In genomic region chr15:50718700-50719125, GRCh38 we compare ENCODE assay signal across 22 cellular contexts. TPM values are rescaled to one million over a fixed set of nuclear protein-coding genes. Genes with fewer than 3 reads are reported as not detected.
A peak's percentile ranks its signal among the peaks of the same experiment; 100 is the strongest.
DNase-seq lines count a peak whose midpoint lies in the region; ATAC-seq, FAIRE-seq and TF ChIP-seq lines count a peak whose summit lies in the region.
"Had no signal": no experiment of that assay in that cellular context is flagged by ENCODE, and none has a peak within 500 bp of the region (broad histone marks: within the 10 kb centered on the region; RNA-seq: fewer than 3 reads in every experiment).

No MANE protein-coding gene starts in this region.

- no peak overlapping the region for H3K4me3 ChIP-seq in left ventricle myocardium inferior
- H3K4me3 ChIP-seq in GM12878: no peak overlapping the region
- H3K4me3 ChIP-seq in liver (ENCODE audit: low read depth in 1 of 3, low read length in 3 of 3): no peak overlapping the region
- no peak overlapping the region for H3K4me3 ChIP-seq in esophagus squamous epithelium
- H3K4me3 ChIP-seq: SJCRH30 had no signal

- peak overlapping the region; percentile 38 for H3K27ac ChIP-seq in left ventricle myocardium inferior (replicated peaks)
- no peak overlapping the region for H3K27ac ChIP-seq in GM12878 (ENCODE audit: control insufficient read depth, insufficient read depth)
- peak overlapping the region; percentile 61 to 74 for H3K27ac ChIP-seq in liver (ENCODE audit: low read depth in 1 of 2, low read length in 2 of 2)
- H3K27ac ChIP-seq in esophagus squamous epithelium: no peak overlapping the region
- H3K27ac ChIP-seq: SJCRH30 had no signal

- H3K9me3 Mint-ChIP-seq in stimulated activated effector memory CD8-positive, alpha-beta T cell treated with anti-CD3 and anti-CD28 coated beads, Interleukin-12 subunit alpha, Interleukin-12 subunit beta, amount 100 ng/mL, for 72 hours: no peaks in the 10 kb centered on the region
- H3K9me3 Mint-ChIP-seq: IgD-negative memory B cell had no signal

- CTCF ChIA-PET in GM12878 (lab: Yijun Ruan, JAX): interaction anchor here (1.0 to 1.9 kb wide), 3 partner anchors 12 to 168 kb away, joined by 3 to 6 read pairs (median 3); no protein-coding TSS in a partner anchor

- POLR2A ChIA-PET in GM12878 (lab: Charles Lee): interaction anchor here (0.6 kb wide), 1 partner anchor 222 kb away, joined by 3 read pairs; no protein-coding TSS in a partner anchor

- no peaks in the 10 kb centered on the region for H3K9me3 ChIP-seq in left ventricle myocardium inferior (replicated peaks)
- no peaks in the 10 kb centered on the region for H3K9me3 ChIP-seq in GM12878 (replicated peaks; ENCODE audit: control insufficient read depth, insufficient read depth, low read length)
- H3K9me3 ChIP-seq in liver (ENCODE audit: control insufficient read depth in 4 of 4, low read length in 3 of 4): no peaks in the 10 kb centered on the region
- no peaks in the 10 kb centered on the region for H3K9me3 ChIP-seq in esophagus squamous epithelium
- H3K9me3 ChIP-seq: SJCRH30 had no signal

- SMC1A ChIA-PET in GM12878 (lab: Charles Lee; ENCODE audit: uncharacterized antibody, unreplicated experiment): interaction anchor here (0.7 kb wide), 1 partner anchor 44 kb away, joined by 4 read pairs; no protein-coding TSS in a partner anchor

- H3K9ac ChIP-seq in GM12878 (ENCODE audit: control insufficient read depth, insufficient read depth, low read length) (no peak overlapping the region), liver (ENCODE audit: low read depth in 1 of 2, low read length in 2 of 2) (no peak overlapping the region)

- H3K4me3 Mint-ChIP-seq in stimulated activated effector memory CD8-positive, alpha-beta T cell treated with anti-CD3 and anti-CD28 coated beads, Interleukin-12 subunit alpha, Interleukin-12 subunit beta, amount 100 ng/mL, for 72 hours: no peak overlapping the region
- H3K4me3 Mint-ChIP-seq: CD14-positive monocyte, IgD-negative memory B cell had no signal

- in situ Hi-C loops in GM12878 (cut with MboI): no loop called here

- no peaks in the 10 kb centered on the region for H4K20me1 ChIP-seq in GM12878 (ENCODE audit: control insufficient read depth, insufficient read depth)

- WGBS in GM12878 (ENCODE audit: insufficient coverage, insufficient replicate concordance, low lambda C conversion rate, missing lambda C conversion rate): 100% methylated on average over 1 of the region's 1 CpG
- WGBS in liver: 35% methylated on average over 1 of the region's 1 CpG
- 75 to 90% methylated on average over 1 of the region's 1 CpG for WGBS in esophagus squamous epithelium, 2 donors

- BruUV-seq in GM12878 (replicated peaks; lab: Mats Ljungman, UMichigan): no TSS peak

- TF ChIP-seq EP300 in GM12878 (IDR thresholded peaks at IDR 0.05; ENCODE audit: borderline replicate concordance in 1 of 2, control insufficient read depth in 1 of 2, low read depth in 2 of 2, low read length in 2 of 2): no peak

- no peak for DNase-seq in left ventricle myocardium inferior
- DNase-seq in left cardiac atrium: no peak
- no peak for DNase-seq in GM12878 (ENCODE audit: low read depth, low spot score)
- no peak for DNase-seq in stimulated activated effector memory CD8-positive, alpha-beta T cell treated with anti-CD3 and anti-CD28 coated beads, Interleukin-12 subunit alpha, Interleukin-12 subunit beta, amount 100 ng/mL, for 72 hours (ENCODE audit: low spot score in 2 of 2)
- no peak for DNase-seq in esophagus squamous epithelium (lab: John Stamatoyannopoulos, UW)
- DNase-seq: ACHN, AML-193, EL, Kasumi-1, NCI-H1105, NCI-H187, NCI-H2171, NCI-H446, RPMI8226, SJCRH30 had no signal

- H3K4me2 ChIP-seq in GM12878 (ENCODE audit: control insufficient read depth, insufficient read depth): no peak overlapping the region

- intact Hi-C loops in left ventricle myocardium inferior (cut with micrococcal nuclease) (no loop called here), left cardiac atrium (cut with DNase I) (loop anchor here in 1 of 2 donors (5.0 kb wide), 1 partner anchor 36 kb away; no protein-coding TSS in a partner anchor), GM12878 (cut with micrococcal nuclease; ENCODE audit: unreplicated experiment) (no loop called here), esophagus squamous epithelium (cut with DNase I) (no loop called here)

- H3K27me3 ChIP-seq in left ventricle myocardium inferior (ENCODE audit: low read depth): no peaks in the 10 kb centered on the region
- no peaks in the 10 kb centered on the region for H3K27me3 ChIP-seq in GM12878 (replicated peaks in 1 of 2; ENCODE audit: control insufficient read depth in 2 of 2, insufficient read depth in 2 of 2, low read length in 1 of 2)
- no peaks in the 10 kb centered on the region for H3K27me3 ChIP-seq in liver (ENCODE audit: control insufficient read depth in 4 of 4, insufficient read depth in 4 of 4, low read length in 3 of 4)
- H3K27me3 ChIP-seq in esophagus squamous epithelium: no peaks in the 10 kb centered on the region
- H3K27me3 ChIP-seq: SJCRH30 had no signal

- ATAC-seq in left cardiac atrium (no peak), GM12878 (no peak), HG02763 (IDR thresholded peaks at IDR 0.05; ENCODE audit: unreplicated experiment) (no peak), HG03045 (IDR thresholded peaks at IDR 0.05; ENCODE audit: unreplicated experiment) (no peak)
- no peak for ATAC-seq in stimulated activated effector memory CD8-positive, alpha-beta T cell treated with anti-CD3 and anti-CD28 coated beads, Interleukin-12 subunit alpha, Interleukin-12 subunit beta, amount 100 ng/mL, for 72 hours

- peaks cover 97% of the 10 kb centered on the region for H3K36me3 Mint-ChIP-seq in stimulated activated effector memory CD8-positive, alpha-beta T cell treated with anti-CD3 and anti-CD28 coated beads, Interleukin-12 subunit alpha, Interleukin-12 subunit beta, amount 100 ng/mL, for 72 hours

- peak overlapping the region; percentile 40 for H3K27ac Mint-ChIP-seq in stimulated activated effector memory CD8-positive, alpha-beta T cell treated with anti-CD3 and anti-CD28 coated beads, Interleukin-12 subunit alpha, Interleukin-12 subunit beta, amount 100 ng/mL, for 72 hours
- H3K27ac Mint-ChIP-seq: IgD-negative memory B cell had no signal

- TF ChIP-seq POLR2A in GM12878 (IDR thresholded peaks at IDR 0.05; ENCODE audit: low read depth, low read length) (no peak), esophagus squamous epithelium (IDR thresholded peaks at IDR 0.05) (no peak)

- FAIRE-seq in GM12878 (lab: Jason Lieb, UNC): no peak
- FAIRE-seq: GM19239, H1 had no signal

- peaks cover 9% of the 10 kb centered on the region for H3K4me1 ChIP-seq in left ventricle myocardium inferior
- no peaks in the 10 kb centered on the region for H3K4me1 ChIP-seq in GM12878 (ENCODE audit: control insufficient read depth, insufficient read depth, low read length)
- peaks cover 0 to 10% (median 4%) of the 10 kb centered on the region in 4 donors for H3K4me1 ChIP-seq in liver (ENCODE audit: control insufficient read depth in 4 of 4, insufficient read depth in 4 of 4, low read length in 3 of 4)
- H3K4me1 ChIP-seq in esophagus squamous epithelium: no peaks in the 10 kb centered on the region
- H3K4me1 ChIP-seq: SJCRH30 had no signal

- H3K79me2 ChIP-seq in GM12878 (ENCODE audit: control insufficient read depth, insufficient read depth, low read length): no peaks in the 10 kb centered on the region

- H3K36me3 ChIP-seq in left ventricle myocardium inferior: peaks cover 65% of the 10 kb centered on the region
- H3K36me3 ChIP-seq in GM12878 (ENCODE audit: control insufficient read depth in 2 of 2, insufficient read depth in 2 of 2, low read length in 1 of 2): peaks cover 0 to 5% of the 10 kb centered on the region in 2 experiments; a peak in 3 of 4 replicates
- H3K36me3 ChIP-seq in liver (ENCODE audit: control insufficient read depth in 4 of 4, insufficient read depth in 3 of 4, low read depth in 1 of 4, low read length in 3 of 4): peaks cover 1 to 11% (median 5%) of the 10 kb centered on the region in 4 donors
- H3K36me3 ChIP-seq in esophagus squamous epithelium: peaks cover 0 to 94% (median 12%) of the 10 kb centered on the region in 3 donors

- RAD21 ChIA-PET in GM12878 (lab: Charles Lee; ENCODE audit: unreplicated experiment): no interaction called here

- TF ChIP-seq CTCF in left ventricle myocardium inferior (IDR thresholded peaks at IDR 0.05; ENCODE audit: borderline replicate concordance) (no peak), GM12878 (IDR thresholded peaks at IDR 0.05 in 2 of 3, conservative IDR thresholded peaks at IDR 0.05 in 1 of 3; ENCODE audit: control insufficient read depth in 2 of 3, extremely low read depth in 1 of 3, insufficient read depth in 1 of 3, low read depth in 3 of 3, low read length in 3 of 3) (no peak), liver (IDR thresholded peaks at IDR 0.05; ENCODE audit: low read depth, low read length, missing input control) (no peak), esophagus squamous epithelium (IDR thresholded peaks at IDR 0.05) (no peak)

- no peak overlapping the region for H2AFZ ChIP-seq in GM12878 (ENCODE audit: control insufficient read depth, low read depth, low read length)

- TF ChIP-seq RAD21 in GM12878 (IDR thresholded peaks at IDR 0.05; ENCODE audit: insufficient read depth, low read depth, low read length) (no peak), liver (IDR thresholded peaks at IDR 0.05) (peak; percentile 58 to 66)

- H3K4me1 Mint-ChIP-seq in stimulated activated effector memory CD8-positive, alpha-beta T cell treated with anti-CD3 and anti-CD28 coated beads, Interleukin-12 subunit alpha, Interleukin-12 subunit beta, amount 100 ng/mL, for 72 hours: no peaks in the 10 kb centered on the region
- H3K4me1 Mint-ChIP-seq: CD14-positive monocyte, IgD-negative memory B cell had no signal

RNA-seq across cellular contexts. Expression of gene TRPM7, which starts 32.1 kb away (rescaled TPM):
- 32.2 TPM for total RNA-seq in left ventricle myocardium inferior
- total RNA-seq in left cardiac atrium: 10 to 100 TPM; 21.1 to 29.4 TPM
- total RNA-seq in GM12878 (2013; cell fraction: nucleolus; rRNA removed): 394 and 410 TPM in 2 replicates
- 32.0 and 38.6 TPM in 2 replicates for total RNA-seq in GM12878 (2014; rRNA removed)
- 49.7 and 51.8 TPM in 2 replicates for total RNA-seq in GM12878 (2014; rRNA removed; fragmentation: Illumina TruSeq; extraction: Trizol)
- total RNA-seq in GM12878 (2021): 25.0 and 25.8 TPM in 2 replicates
- 9.7 TPM for polyA plus RNA-seq in GM12878 (2011; ENCODE audit: low read depth)
- 39.5 and 65.3 TPM in 2 replicates for polyA plus RNA-seq in GM12878 (2011; rRNA removed)
- 10.6 and 11.6 TPM in 2 replicates for polyA plus RNA-seq in GM12878 (2011; cell fraction: cytosol; rRNA removed)
- polyA plus RNA-seq in GM12878 (2011; cell fraction: nucleus; rRNA removed): 35.4 and 40.9 TPM in 2 replicates
- polyA plus RNA-seq in GM12878 (2012): 20.2 and 22.7 TPM in 2 replicates
- 24.8 and 37.8 TPM in 2 replicates for polyA plus RNA-seq in GM12878 (2014; fragmentation: Illumina TruSeq; extraction: Trizol)
- polyA plus RNA-seq in GM12878 (2014; fragmentation: Nextera tagmentation; extraction: Ambion mirVana): 1 to 10 TPM; 4.5 to 9.9 TPM
- polyA plus RNA-seq in GM12878 (2014; rRNA removed): 16.8 and 20.2 TPM in 2 replicates
- 10 to 100 TPM; 16.0 to 17.7 TPM for polyA plus RNA-seq in GM12878 (2016; fragmentation: Nextera tagmentation; extraction: Ambion mirVana)
- 51.2 and 72.4 TPM in 2 replicates for polyA minus RNA-seq in GM12878 (2011; rRNA and poly(A)+ RNA removed)
- 20.7 and 30.9 TPM in 2 replicates for polyA minus RNA-seq in GM12878 (2011; cell fraction: cytosol; rRNA and poly(A)+ RNA removed)
- polyA minus RNA-seq in GM12878 (2011; cell fraction: nucleus; rRNA and poly(A)+ RNA removed): 65.5 and 98.4 TPM in 2 replicates
- total RNA-seq in liver: 10 to 100 TPM; 33.8 to 81.1 TPM
- 10 to 100 TPM in 1 of 2 donors, 1 to 10 TPM in 1; 6.3 to 14.2 TPM for polyA plus RNA-seq in liver
- 10 to 100 TPM; 10.7 to 42.7 (median 27.2) TPM for total RNA-seq in esophagus squamous epithelium

RNA-seq across cellular contexts. Expression of gene SPPL2A, which starts 46.8 kb away (rescaled TPM):
- total RNA-seq in left ventricle myocardium inferior (78.0 TPM), left cardiac atrium (100 to 1,000 TPM in 1 of 2 donors, 10 to 100 TPM in 1; 95.1 to 129 TPM), GM12878 (2014; rRNA removed) (39.4 and 48.7 TPM in 2 replicates), GM12878 (2014; rRNA removed; fragmentation: Illumina TruSeq; extraction: Trizol) (36.5 and 41.8 TPM in 2 replicates), GM12878 (2021) (62.0 and 63.1 TPM in 2 replicates), liver (100 to 1,000 TPM in 1 of 2 donors, 10 to 100 TPM in 1; 67.5 to 135 TPM), esophagus squamous epithelium (100 to 1,000 TPM in 2 of 4 donors, 10 to 100 TPM in 2; 63.8 to 128 (median 100) TPM)
- 137 and 148 TPM in 2 replicates for total RNA-seq in GM12878 (2013; cell fraction: nucleolus; rRNA removed)
- 19.2 TPM for polyA plus RNA-seq in GM12878 (2011; ENCODE audit: low read depth)
- polyA plus RNA-seq in GM12878 (2011; rRNA removed) (80.6 and 104 TPM in 2 replicates), GM12878 (2014; fragmentation: Illumina TruSeq; extraction: Trizol) (43.5 and 55.1 TPM in 2 replicates), GM12878 (2014; fragmentation: Nextera tagmentation; extraction: Ambion mirVana) (10 to 100 TPM; 11.3 to 24.2 TPM), GM12878 (2014; rRNA removed) (41.4 and 44.4 TPM in 2 replicates), GM12878 (2016; fragmentation: Nextera tagmentation; extraction: Ambion mirVana) (10 to 100 TPM; 76.7 to 83.8 TPM), liver (100 to 1,000 TPM in 1 of 2 donors, 10 to 100 TPM in 1; 85.1 to 101 TPM)
- polyA plus RNA-seq in GM12878 (2011; cell fraction: cytosol; rRNA removed): 31.3 and 34.5 TPM in 2 replicates
- polyA plus RNA-seq in GM12878 (2011; cell fraction: nucleus; rRNA removed): 73.4 and 81.7 TPM in 2 replicates
- polyA plus RNA-seq in GM12878 (2012): 30.9 and 39.0 TPM in 2 replicates
- 45.0 and 74.4 TPM in 2 replicates for polyA minus RNA-seq in GM12878 (2011; rRNA and poly(A)+ RNA removed)
- polyA minus RNA-seq in GM12878 (2011; cell fraction: cytosol; rRNA and poly(A)+ RNA removed): 13.8 and 25.3 TPM in 2 replicates
- 17.7 and 24.5 TPM in 2 replicates for polyA minus RNA-seq in GM12878 (2011; cell fraction: nucleus; rRNA and poly(A)+ RNA removed)

Comparison
In these comparisons a context has a peak if more than half of its experiments do, and no peak if none do; other contexts are left out.
1. H3K27ac ChIP-seq: peak in left ventricle myocardium inferior (single experiment) and liver (2 of 2); none in GM12878 (single experiment) and esophagus squamous epithelium (0 of 4).